24 cellular contexts compared by ENCODE assay signal in genomic region chr12:84779169-84779568, GRCh38.
"Had no signal": no experiment of that assay in that cellular context is flagged by ENCODE, and none has a peak within 500 bp of the region (broad histone marks: within the 10 kb centered on the region; RNA-seq: fewer than 3 reads in every experiment).

No MANE protein-coding gene starts in this region.

- H2AFZ ChIP-seq: parathyroid adenoma had no signal

- H3K27ac ChIP-seq: coronary artery, esophagus squamous epithelium, heart right ventricle, parathyroid adenoma, right lobe of liver, skin epidermis, tibial artery had no signal

- H3K4me1 Mint-ChIP-seq: activated B cell treated with CpG ODN at 0.5 μM for 24 hours; activated CD4-positive, alpha-beta T cell treated with anti-CD3 and anti-CD28 coated beads for 36 hours; activated naive CD8-positive, alpha-beta T cell treated with anti-CD3 and anti-CD28 coated beads, Interleukin-2, amount 10 ng/mL, durations not matched to agents 7 days and 5 days; nephron; stimulated activated effector memory CD8-positive, alpha-beta T cell treated with anti-CD3 and anti-CD28 coated beads, Interleukin-12 subunit alpha, Interleukin-12 subunit beta, amount 100 ng/mL, for 72 hours; stimulated activated naive CD8-positive, alpha-beta T cell treated with anti-CD3 and anti-CD28 coated beads, Interleukin-15, amount 100 ng/mL, for 72 hours had no signal

- H3K36me3 Mint-ChIP-seq: activated naive CD8-positive, alpha-beta T cell treated with anti-CD3 and anti-CD28 coated beads, Interleukin-2, amount 10 ng/mL, durations not matched to agents 7 days and 5 days; stimulated activated effector memory CD8-positive, alpha-beta T cell treated with anti-CD3 and anti-CD28 coated beads, Interleukin-12 subunit alpha, Interleukin-12 subunit beta, amount 100 ng/mL, for 72 hours had no signal

- H3K27me3 ChIP-seq: esophagus squamous epithelium, heart right ventricle, right lobe of liver, tibial artery had no signal

- H3K36me3 ChIP-seq: esophagus squamous epithelium, heart right ventricle, right lobe of liver, tibial artery had no signal

- H3K9me3 Mint-ChIP-seq: activated naive CD4-positive, alpha-beta T cell treated with anti-CD3 and anti-CD28 coated beads for 36 hours; activated naive CD8-positive, alpha-beta T cell treated with anti-CD3 and anti-CD28 coated beads, Interleukin-2, amount 10 ng/mL, durations not matched to agents 7 days and 5 days; nephron; stimulated activated naive CD8-positive, alpha-beta T cell treated with anti-CD3 and anti-CD28 coated beads, Interleukin-15, amount 100 ng/mL, for 72 hours had no signal

- H3K4me3 ChIP-seq: coronary artery, esophagus squamous epithelium, heart right ventricle, right lobe of liver, skin epidermis, tibial artery had no signal

- H3K79me2 ChIP-seq: parathyroid adenoma had no signal

- H3K9me3 ChIP-seq: esophagus squamous epithelium, heart right ventricle, right lobe of liver, tibial artery had no signal

- H3K4me1 ChIP-seq: esophagus squamous epithelium, heart right ventricle, parathyroid adenoma, right lobe of liver, tibial artery had no signal

- H3K27me3 Mint-ChIP-seq: activated B cell treated with CpG ODN at 0.5 μM for 24 hours; stimulated activated naive CD8-positive, alpha-beta T cell treated with anti-CD3 and anti-CD28 coated beads, Interleukin-15, amount 100 ng/mL, for 72 hours had no signal

- H3K9ac ChIP-seq: parathyroid adenoma had no signal

- H3K27ac Mint-ChIP-seq: activated B cell treated with CpG ODN at 0.5 μM for 24 hours; activated CD4-positive, alpha-beta T cell treated with anti-CD3 and anti-CD28 coated beads for 36 hours; activated naive CD4-positive, alpha-beta T cell treated with anti-CD3 and anti-CD28 coated beads for 36 hours; activated naive CD8-positive, alpha-beta T cell treated with anti-CD3 and anti-CD28 coated beads, Interleukin-2, amount 10 ng/mL, durations not matched to agents 7 days and 5 days; activated T-cell treated with anti-CD3 and anti-CD28 coated beads, Interleukin-2, amount 50 U/mL, for 72 hours; nephron; stimulated activated effector memory CD8-positive, alpha-beta T cell treated with anti-CD3 and anti-CD28 coated beads, Interleukin-12 subunit alpha, Interleukin-12 subunit beta, amount 100 ng/mL, for 72 hours; stimulated activated naive CD8-positive, alpha-beta T cell treated with anti-CD3 and anti-CD28 coated beads, Interleukin-15, amount 100 ng/mL, for 72 hours had no signal

- DNase-seq: activated B cell treated with CpG ODN at 0.5 μM for 24 hours; activated CD4-positive, alpha-beta T cell treated with anti-CD3 and anti-CD28 coated beads for 36 hours; activated CD4-positive, alpha-beta T cell treated with anti-CD3 and anti-CD28 coated beads, Interleukin-2, amount 50 U/mL, for 48 hours; activated effector memory CD4-positive, alpha-beta T cell treated with Interleukin-2 at 50 U/mL for 16 hours; activated naive CD4-positive, alpha-beta T cell treated with anti-CD3 and anti-CD28 coated beads for 36 hours; activated naive CD8-positive, alpha-beta T cell treated with anti-CD3 and anti-CD28 coated beads, Interleukin-2, amount 10 ng/mL, durations not matched to agents 7 days and 5 days; activated T-cell treated with anti-CD3 and anti-CD28 coated beads, Interleukin-2, amount 50 U/mL, for 72 hours; amniotic stem cell; cerebellar nuclear complex; esophagus squamous epithelium; heart right ventricle; left ventricle myocardium superior; mammary epithelial cell; nucleus accumbens; right lobe of liver; stimulated activated CD4-positive, alpha-beta T cell treated with anti-CD3 and anti-CD28 coated beads, Interleukin-2, amount 100 ng/mL, for 24 hours; stimulated activated naive CD8-positive, alpha-beta T cell treated with anti-CD3 and anti-CD28 coated beads, Interleukin-15, amount 100 ng/mL, for 72 hours; T-helper 9 cell; tibial artery had no signal

- H3K4me3 Mint-ChIP-seq: activated B cell treated with CpG ODN at 0.5 μM for 24 hours; activated CD4-positive, alpha-beta T cell treated with anti-CD3 and anti-CD28 coated beads for 36 hours; activated naive CD4-positive, alpha-beta T cell treated with anti-CD3 and anti-CD28 coated beads for 36 hours; activated naive CD8-positive, alpha-beta T cell treated with anti-CD3 and anti-CD28 coated beads, Interleukin-2, amount 10 ng/mL, durations not matched to agents 7 days and 5 days; activated T-cell treated with anti-CD3 and anti-CD28 coated beads, Interleukin-2, amount 50 U/mL, for 72 hours; nephron; stimulated activated effector memory CD8-positive, alpha-beta T cell treated with anti-CD3 and anti-CD28 coated beads, Interleukin-12 subunit alpha, Interleukin-12 subunit beta, amount 100 ng/mL, for 72 hours; stimulated activated naive CD8-positive, alpha-beta T cell treated with anti-CD3 and anti-CD28 coated beads, Interleukin-15, amount 100 ng/mL, for 72 hours had no signal
